30 cellular contexts compared by ENCODE assay signal in genomic region chr7:70243443-70243842, GRCh38.
"Had no signal": no experiment of that assay in that cellular context is flagged by ENCODE, and none has a peak within 500 bp of the region (broad histone marks: within the 10 kb centered on the region; RNA-seq: fewer than 3 reads in every experiment).

No MANE protein-coding gene starts in this region.

- H3K27me3 ChIP-seq: ascending aorta, breast epithelium, cardiac muscle cell, colonic mucosa, esophagus squamous epithelium, gastroesophageal sphincter, heart right ventricle, hepatocyte had no signal

- H3K36me3 Mint-ChIP-seq: activated naive CD8-positive, alpha-beta T cell treated with anti-CD3 and anti-CD28 coated beads, Interleukin-2, amount 10 ng/mL, durations not matched to agents 7 days and 5 days had no signal

- H2AFZ ChIP-seq: hepatocyte had no signal

- H3K9me3 Mint-ChIP-seq: activated B cell treated with CpG ODN at 0.5 μM for 24 hours; activated CD8-positive, alpha-beta T cell treated with anti-CD3 and anti-CD28 coated beads for 36 hours; activated T-cell treated with anti-CD3 and anti-CD28 coated beads, Interleukin-2, amount 50 U/mL, for 4 hours; activated T-helper 17 cell treated with anti-CD3 and anti-CD28 coated beads, Interleukin-2, amount 50 U/mL, for 72 hours had no signal

- ATAC-seq: activated CD4-positive, CD25-positive, alpha-beta regulatory T cell treated with anti-CD3 and anti-CD28 coated beads, Interleukin-2, amount 50 U/mL, for 24 hours; activated CD8-positive, alpha-beta T cell treated with anti-CD3 and anti-CD28 coated beads for 36 hours; activated T-cell treated with anti-CD3 and anti-CD28 coated beads, Interleukin-2, amount 50 U/mL, for 4 hours; activated T-helper 17 cell treated with anti-CD3 and anti-CD28 coated beads, Interleukin-2, amount 50 U/mL, for 72 hours; gastroesophageal sphincter; heart right ventricle had no signal

- H3K36me3 ChIP-seq: ascending aorta, breast epithelium, cardiac muscle cell, colonic mucosa, esophagus squamous epithelium, gastroesophageal sphincter, heart right ventricle, WERI-Rb-1 had no signal

- H3K9me3 ChIP-seq: ascending aorta, breast epithelium, colonic mucosa, esophagus squamous epithelium, gastroesophageal sphincter, heart right ventricle had no signal

- H3K79me2 ChIP-seq: hepatocyte had no signal

- H3K4me1 ChIP-seq: ascending aorta, breast epithelium, colonic mucosa, esophagus squamous epithelium, gastroesophageal sphincter had no signal

- DNase-seq: activated B cell treated with CpG ODN at 0.5 μM for 24 hours; activated CD4-positive, alpha-beta T cell treated with anti-CD3 and anti-CD28 coated beads for 48 hours; activated CD4-positive, alpha-beta T cell treated with anti-CD3 and anti-CD28 coated beads, Interleukin-2, amount 50 U/mL, for 1 hour; activated CD4-positive, alpha-beta T cell treated with anti-CD3 and anti-CD28 coated beads, Interleukin-2, amount 50 U/mL, for 48 hours; activated CD8-positive, alpha-beta memory T cell treated with anti-CD3 and anti-CD28 coated beads for 24 hours; activated CD8-positive, alpha-beta T cell treated with anti-CD3 and anti-CD28 coated beads for 36 hours; activated effector memory CD4-positive, alpha-beta T cell treated with Interleukin-2 at 50 U/mL for 16 hours; activated gamma-delta T cell treated with Interleukin-2 at 50 U/mL for 16 hours; activated naive CD4-positive, alpha-beta T cell treated with anti-CD3 and anti-CD28 coated beads, Interleukin-2, amount 50 U/mL, for 16 hours; activated naive CD4-positive, alpha-beta T cell treated with Interleukin-2 at 50 U/mL for 16 hours; activated naive CD8-positive, alpha-beta T cell treated with anti-CD3 and anti-CD28 coated beads, Interleukin-2, amount 10 ng/mL, durations not matched to agents 7 days and 5 days; activated T-cell treated with anti-CD3 and anti-CD28 coated beads, Interleukin-2, amount 50 U/mL, for 4 hours; central memory CD4-positive, alpha-beta T cell; cerebellar nuclear complex; colonic mucosa; effector CD8-positive, alpha-beta T cell; esophagus squamous epithelium; heart right ventricle; T1000; WERI-Rb-1 had no signal

- H3K4me3 ChIP-seq: ascending aorta, breast epithelium, cardiac muscle cell, colonic mucosa, esophagus squamous epithelium, gastroesophageal sphincter, heart right ventricle, hepatocyte had no signal

- FAIRE-seq: endothelial cell of umbilical vein had no signal

- H3K27ac ChIP-seq: ascending aorta, breast epithelium, cardiac muscle cell, colonic mucosa, epithelial cell of prostate, esophagus squamous epithelium, gastroesophageal sphincter, heart right ventricle, hepatocyte, WERI-Rb-1 had no signal

- H3K4me2 ChIP-seq: hepatocyte had no signal

- H3K27ac Mint-ChIP-seq: activated B cell treated with CpG ODN at 0.5 μM for 24 hours; activated CD8-positive, alpha-beta T cell treated with anti-CD3 and anti-CD28 coated beads for 36 hours; activated naive CD8-positive, alpha-beta T cell treated with anti-CD3 and anti-CD28 coated beads, Interleukin-2, amount 10 ng/mL, durations not matched to agents 7 days and 5 days; activated T-helper 17 cell treated with anti-CD3 and anti-CD28 coated beads, Interleukin-2, amount 50 U/mL, for 72 hours; T-helper 2 cell treated with Interferon-gamma antibody and Interleukin-4, amounts not matched to agents 5 μg/mL and 100 μg/mL, for 36 hours had no signal
